ENCODE assay signal across 14 cellular contexts in genomic region chr1:153525088-153525713, GRCh38. TPM values are rescaled to one million over a fixed set of nuclear protein-coding genes. Genes with fewer than 3 reads are reported as not detected.
DNase-seq lines count a peak whose midpoint lies in the region; ATAC-seq and TF ChIP-seq lines count a peak whose summit lies in the region.
"Had no signal": no experiment of that assay in that cellular context is flagged by ENCODE, and none has a peak within 500 bp of the region (broad histone marks: within the 10 kb centered on the region; RNA-seq: fewer than 3 reads in every experiment).

No MANE protein-coding gene starts in this region.

- no peaks in the 10 kb centered on the region for H3F3A ChIP-seq in PC-3 (ENCODE audit: low read length, unreplicated experiment)

- H3K9ac ChIP-seq in PC-3 (ENCODE audit: low read length): no peak overlapping the region
- H3K9ac ChIP-seq: KMS-11 had no signal

- WGBS in esophagus, 2 donors: 30 to 42% methylated on average over 3 of the region's 3 CpGs

- H3K36me3 ChIP-seq in HEK293 (ENCODE audit: control insufficient read depth in 2 of 2, insufficient read depth in 1 of 2, low read length in 2 of 2) (no peaks in the 10 kb centered on the region), PC-3 (ENCODE audit: low read depth, low read length) (no peaks in the 10 kb centered on the region), esophagus (ENCODE audit: control insufficient read depth in 2 of 2, insufficient read depth in 2 of 2, low read length in 1 of 2) (no peaks in the 10 kb centered on the region)

- H3K27ac Mint-ChIP-seq in progenitor cell of endocrine pancreas: peak overlapping the region; percentile 37

- H3K27me3 ChIP-seq in PC-3 (ENCODE audit: low read length) (no peaks in the 10 kb centered on the region), esophagus (ENCODE audit: control insufficient read depth in 1 of 2, insufficient read depth in 2 of 2, low read length in 2 of 2) (no peaks in the 10 kb centered on the region)

- H3K27ac ChIP-seq in HEK293 (ENCODE audit: extremely low read depth, low read depth, low read length): no peak overlapping the region
- no peak overlapping the region for H3K27ac ChIP-seq in PC-3 (ENCODE audit: low read length)
- peak overlapping the region; percentile 87 to 91 for H3K27ac ChIP-seq in esophagus (ENCODE audit: low read depth in 2 of 2, low read length in 1 of 2)
- H3K27ac ChIP-seq: KMS-11 had no signal

- H3K4me1 ChIP-seq in HEK293 (ENCODE audit: control insufficient read depth, insufficient read depth, low read length) (no peaks in the 10 kb centered on the region; the same call in 1 of the 2 replicates), PC-3 (ENCODE audit: insufficient read depth, low read length) (peaks cover 11% of the 10 kb centered on the region), esophagus (ENCODE audit: control insufficient read depth in 2 of 2, insufficient read depth in 2 of 2, low read length in 1 of 2) (peaks cover 0 to 11% of the 10 kb centered on the region in 2 donors)

- BruUV-seq in PC-3 (replicated peaks; lab: Mats Ljungman, UMichigan): no TSS peak

- H3K4me3 Mint-ChIP-seq in progenitor cell of endocrine pancreas (ENCODE audit: low read depth): no peak overlapping the region

- no peaks in the 10 kb centered on the region for H3K9me2 ChIP-seq in PC-3 (replicated peaks; ENCODE audit: low read length)

- no peak overlapping the region for H3K4me2 ChIP-seq in PC-3 (ENCODE audit: low read length)
- H3K4me2 ChIP-seq: KMS-11 had no signal

- peak; percentile 6; the same call in 1 of the 2 replicates for ATAC-seq in PC-3

- in situ Hi-C loops in KBM-7 (cut with MboI; ENCODE audit: low pct_unique_long_range_greater_than_20kb, low sequenced_read_pairs): loop anchor here (25.0 kb wide), 1 partner anchor 437 kb away; the partner anchor contains the start of genes CREB3L4, CRTC2 and SLC39A1

- no peak overlapping the region for H2AFZ ChIP-seq in PC-3 (ENCODE audit: low read length)

- CTCF ChIA-PET in HEK293 (lab: Yijun Ruan, JAX): interaction anchor here (0.7 to 3.2 kb wide), 8 partner anchors 9 to 102 kb away, joined by 3 to 12 read pairs (median 5); partner anchors contain the start of genes S100A13 and S100A6
- CTCF ChIA-PET in PC-3 (lab: Charles Lee): no interaction called here

- TF ChIP-seq CTCF in HEK293 (tag by site-specific recombination; IDR thresholded peaks at IDR 0.05) (no peak), PC-3 (conservative IDR thresholded peaks at IDR 0.05; ENCODE audit: low read depth, low read length) (no peak), progenitor cell of endocrine pancreas (IDR thresholded peaks at IDR 0.05; ENCODE audit: unreplicated experiment) (no peak)

- no peaks in the 10 kb centered on the region for H3K79me2 ChIP-seq in PC-3 (ENCODE audit: low read length)

- H3K9me3 ChIP-seq in HEK293 (ENCODE audit: control insufficient read depth, insufficient read depth, low read depth, low read length) (no peaks in the 10 kb centered on the region), PC-3 (ENCODE audit: low read length) (no peaks in the 10 kb centered on the region), esophagus (ENCODE audit: control insufficient read depth in 2 of 2, insufficient read depth in 1 of 2, low read depth in 1 of 2, low read length in 1 of 2) (no peaks in the 10 kb centered on the region)

- POLR2A ChIA-PET in HEK293 (lab: Yijun Ruan, JAX) (interaction anchor here (0.6 to 1.2 kb wide), 4 partner anchors 41 to 102 kb away, joined by 3 to 6 read pairs (median 4); partner anchors contain the start of gene S100A13), PC-3 (lab: Charles Lee; ENCODE audit: unreplicated experiment) (no interaction called here)

- no peaks in the 10 kb centered on the region for H3K27me3 Mint-ChIP-seq in progenitor cell of endocrine pancreas

- H4K20me1 ChIP-seq in PC-3 (ENCODE audit: low read length): no peaks in the 10 kb centered on the region

- H3K36me3 Mint-ChIP-seq in progenitor cell of endocrine pancreas (ENCODE audit: insufficient read depth): no peaks in the 10 kb centered on the region

- H3K4me3 ChIP-seq in HEK293 (ENCODE audit: low read depth, low read length) (no peak overlapping the region), PC-3 (ENCODE audit: low read length) (no peak overlapping the region), esophagus (ENCODE audit: low read depth in 1 of 2, low read length in 2 of 2) (no peak overlapping the region)

- H3K4me1 Mint-ChIP-seq in progenitor cell of endocrine pancreas (ENCODE audit: low read depth): peaks cover 24% of the 10 kb centered on the region

- no peaks in the 10 kb centered on the region for H3K9me3 Mint-ChIP-seq in progenitor cell of endocrine pancreas (ENCODE audit: low read depth)

- intact Hi-C loops in PC-3 (cut with micrococcal nuclease): no loop called here

- DNase-seq in PC-3: no peak
- DNase-seq in progenitor cell of endocrine pancreas (ENCODE audit: low spot score, unreplicated experiment): no peak
- no peak for DNase-seq in SIG-M5 (lab: John Stamatoyannopoulos, UW)
- no peak for DNase-seq in KBM-7
- no peak for DNase-seq in AML-193 (lab: John Stamatoyannopoulos, UW)
- DNase-seq in cortex of kidney (lab: John Stamatoyannopoulos, UW): no peak
- DNase-seq: COR-L47, NCI-H2029, retina had no signal

TF ChIP-seq in HEK293, 187 proteins besides CTCF, POLR2A, EP300 and RAD21:
- TF ChIP-seq PRDM1 (tag by site-specific recombination; IDR thresholded peaks at IDR 0.05) (peak; percentile 90), KLF7 (tag by site-specific recombination; IDR thresholded peaks at IDR 0.05; ENCODE audit: borderline replicate concordance) (no peak), ZNF366 (tag by site-specific recombination; conservative IDR thresholded peaks at IDR 0.05) (peak; percentile 59; the same call in 1 of the 2 replicates)
TF ChIP-seq in HEK293: peak in this region for 2.

RNA-seq across cellular contexts. Expression of gene S100A6, which starts 10.6 kb away (rescaled TPM):
- 1,818 and 2,572 TPM in 2 replicates for total RNA-seq in PC-3 (2014; rRNA removed)
- polyA plus RNA-seq in esophagus: 1,000 to 10,000 TPM in 1 of 2 donors, 100 to 1,000 TPM in 1; 936 to 2,978 TPM
- total RNA-seq in progenitor cell of endocrine pancreas: 12.5 and 14.8 TPM in 2 replicates

RNA-seq across cellular contexts. Expression of gene S100A5, which starts 15.5 kb away (rescaled TPM):
- total RNA-seq in PC-3 (2014; rRNA removed): 2.5 and 6.3 TPM in 2 replicates
- under 1 TPM in 1 of 2 donors, not detected in 1; 0.11 TPM for polyA plus RNA-seq in esophagus
- not detected in 2 replicates for total RNA-seq in progenitor cell of endocrine pancreas
- total RNA-seq: mucosa of gallbladder, temporal lobe had no signal

RNA-seq across cellular contexts. Expression of gene S100A4, which starts 20.4 kb away (rescaled TPM):
- total RNA-seq in PC-3 (2014; rRNA removed) (32.2 and 55.8 TPM in 2 replicates), progenitor cell of endocrine pancreas (7.6 and 11.1 TPM in 2 replicates)
- 100 to 1,000 TPM; 145 to 249 TPM for polyA plus RNA-seq in esophagus

RNA-seq across cellular contexts. Expression of gene S100A3, which starts 23.9 kb away (rescaled TPM):
- total RNA-seq in PC-3 (2014; rRNA removed) (4.6 and 7.9 TPM in 2 replicates), progenitor cell of endocrine pancreas (0.46 and 1.5 TPM in 2 replicates)
- polyA plus RNA-seq in esophagus: 10 to 100 TPM; 10.2 to 27.5 TPM
- total RNA-seq: mucosa of gallbladder, temporal lobe had no signal

RNA-seq across cellular contexts. Expression of gene S100A2, which starts 40.4 kb away (rescaled TPM):
- total RNA-seq in PC-3 (2014; rRNA removed): 358 and 373 TPM in 2 replicates
- polyA plus RNA-seq in esophagus: 1,000 to 10,000 TPM; 2,831 to 3,591 TPM
- 0.36 and 1.6 TPM in 2 replicates for total RNA-seq in progenitor cell of endocrine pancreas
- total RNA-seq: temporal lobe had no signal

Comparison
In these comparisons a context has a peak if more than half of its experiments do, and no peak if none do; other contexts are left out.
1. H3K27ac ChIP-seq: peak in esophagus (2 of 2); none in HEK293 (single experiment) and PC-3 (single experiment).
2. RNA of gene S100A6, which starts 10.6 kb away (total RNA-seq): 1,818 to 2,572 TPM in PC-3; 12.5 to 14.8 TPM in progenitor cell of endocrine pancreas; every median in the first group is over 100 times any median in the second.